ENCODE assay signal across 9 cellular contexts in the genomic region with DNA sequence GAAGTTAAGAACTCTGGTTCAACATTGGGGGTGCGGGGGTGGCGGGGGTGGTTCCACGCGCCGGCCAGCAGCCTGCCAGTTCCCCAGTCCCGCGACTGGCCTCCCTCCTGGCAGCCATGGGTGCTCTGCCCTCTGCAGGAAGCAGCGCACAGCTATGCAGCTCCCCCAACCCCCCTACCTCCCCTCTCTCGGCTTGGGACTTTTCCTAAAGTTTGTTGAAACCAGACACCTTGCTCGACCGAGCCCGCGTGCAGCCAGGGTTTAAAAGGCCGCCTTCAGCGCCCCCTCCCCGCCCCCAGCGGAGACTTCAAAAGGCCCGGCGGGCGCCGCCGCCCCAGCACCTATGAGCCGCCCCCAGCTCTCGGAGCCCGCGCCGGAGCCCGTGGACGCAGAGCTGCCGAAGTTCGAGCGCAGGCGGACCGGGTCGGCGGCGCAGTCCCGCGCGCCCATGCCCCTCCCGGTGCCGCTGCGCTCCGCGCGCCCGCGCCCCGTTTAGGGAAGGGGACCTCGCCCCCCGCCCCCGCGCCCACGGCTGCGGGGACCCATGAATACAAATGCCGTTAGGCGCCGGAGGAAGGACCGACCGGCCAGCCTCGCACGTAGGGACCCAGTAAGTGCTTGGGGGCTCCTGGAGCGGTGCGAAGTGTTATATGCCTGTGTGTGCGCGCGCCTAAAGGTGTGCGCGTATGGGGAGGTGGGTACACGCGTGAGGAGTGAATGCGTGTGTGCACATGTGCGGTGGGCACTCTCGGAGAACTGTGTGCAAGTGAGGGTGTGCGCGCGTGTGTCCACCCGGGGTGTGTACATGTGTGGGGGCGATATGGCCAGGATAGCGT. TPM values are rescaled to one million over a fixed set of nuclear protein-coding genes. Genes with fewer than 3 reads are reported as not detected.
A peak's percentile ranks its signal among the peaks of the same experiment; 100 is the strongest.
DNase-seq lines count a peak whose midpoint lies in the region; FAIRE-seq and TF ChIP-seq lines count a peak whose summit lies in the region.
"Had no signal": no experiment of that assay in that cellular context is flagged by ENCODE, and none has a peak within 500 bp of the region (broad histone marks: within the 10 kb centered on the region; RNA-seq: fewer than 3 reads in every experiment).

No MANE protein-coding gene starts in this region.

- H3K27me3 ChIP-seq in HUES48 (ENCODE audit: control insufficient read depth, insufficient read depth, low read length) (peaks cover 38% of the 10 kb centered on the region), bronchial epithelial cell (ENCODE audit: control insufficient read depth, insufficient read depth, low read length) (peaks cover 4% of the 10 kb centered on the region), mesendoderm (ENCODE audit: insufficient read depth, low read length, poor library complexity) (peaks cover 5% of the 10 kb centered on the region)

- DNase-seq in AG04449 (ENCODE audit: low read depth, low spot score) (no peak), bronchial epithelial cell (ENCODE audit: low read depth) (no peak), mesendoderm (peak; percentile 85), KG1 (lab: John Stamatoyannopoulos, UW) (no peak), AG08395 (ENCODE audit: low spot score) (no peak), NCI-H2227 treated with DMSO at 0.1 percent for 48 hours (lab: John Stamatoyannopoulos, UW) (no peak), NCI-H1105 treated with DMSO at 0.1 percent for 48 hours (lab: John Stamatoyannopoulos, UW) (no peak)

- H2BK15ac ChIP-seq in mesendoderm (replicated peaks; ENCODE audit: low read depth): no peak overlapping the region

- H3K27ac ChIP-seq in HUES48 (ENCODE audit: low read depth, low read length) (no peak overlapping the region), mesendoderm (ENCODE audit: low read depth, low read length) (no peak overlapping the region)

- H2BK5ac ChIP-seq in mesendoderm (ENCODE audit: low read length): no peak overlapping the region

- no peak for FAIRE-seq in bronchial epithelial cell (lab: Jason Lieb, UNC)

- H2BK120ac ChIP-seq in mesendoderm (ENCODE audit: low read depth, low read length): no peak overlapping the region

- H3K36me3 ChIP-seq in HUES48 (ENCODE audit: control insufficient read depth, insufficient read depth, low read length) (no peaks in the 10 kb centered on the region), bronchial epithelial cell (ENCODE audit: control insufficient read depth, insufficient read depth, low read length) (no peaks in the 10 kb centered on the region), mesendoderm (ENCODE audit: control insufficient read depth, insufficient read depth, low read length) (no peaks in the 10 kb centered on the region)

- WGBS in mesendoderm (ENCODE audit: extremely low coverage, insufficient coverage, low lambda C conversion rate): no CpG with 5 or more reads among the region's 80 CpGs

- no peak overlapping the region for H3K18ac ChIP-seq in mesendoderm (ENCODE audit: low read length)

- CTCF ChIA-PET in AG04449 (lab: Yijun Ruan, JAX): interaction anchor here (0.8 to 16.1 kb wide), 28 partner anchors 10 to 150 kb away, joined by 3 to 280 read pairs (median 8); no protein-coding TSS in a partner anchor

- peak overlapping the region; percentile 88 for H3K56ac ChIP-seq in mesendoderm (ENCODE audit: low read length)

- H3K4ac ChIP-seq in mesendoderm (ENCODE audit: low read depth, low read length): no peak overlapping the region

- H3K9ac ChIP-seq in HUES48 (ENCODE audit: low read depth, low read length): no peak overlapping the region
- H3K9ac ChIP-seq in mesendoderm (ENCODE audit: low read length): peak overlapping the region; percentile 59

- peak overlapping the region; percentile 94 for H3K4me2 ChIP-seq in mesendoderm (ENCODE audit: low read length)

- peaks cover 13% of the 10 kb centered on the region for H3K79me2 ChIP-seq in mesendoderm (ENCODE audit: control insufficient read depth, insufficient read depth, low read length)

- TF ChIP-seq CTCF in AG04449 (IDR thresholded peaks at IDR 0.05; ENCODE audit: insufficient read depth, low read length, missing control alignments) (peak; percentile 74), bronchial epithelial cell (IDR thresholded peaks at IDR 0.05; ENCODE audit: insufficient read depth, low read length, severe bottlenecking) (peak; percentile 48)

- peak overlapping the region; percentile 92 for H3K23ac ChIP-seq in mesendoderm (ENCODE audit: low read length)

- H3K79me1 ChIP-seq in mesendoderm (ENCODE audit: low read length): peaks cover 11% of the 10 kb centered on the region

- H4K8ac ChIP-seq in mesendoderm (ENCODE audit: low read depth, low read length): no peak overlapping the region

- no peak overlapping the region for H4K5ac ChIP-seq in mesendoderm (ENCODE audit: low read length)

- no peak overlapping the region for H2AK5ac ChIP-seq in mesendoderm (ENCODE audit: low read length)

- peaks cover 16% of the 10 kb centered on the region for H3K4me1 ChIP-seq in HUES48 (ENCODE audit: control insufficient read depth, insufficient read depth, low read length)
- peaks cover 8% of the 10 kb centered on the region for H3K4me1 ChIP-seq in mesendoderm (ENCODE audit: control insufficient read depth, low read depth, low read length)

- no peaks in the 10 kb centered on the region for H3K9me3 ChIP-seq in HUES48 (ENCODE audit: control insufficient read depth, insufficient read depth, low read length)

- POLR2A ChIA-PET in AG04449 (lab: Yijun Ruan, JAX): no interaction called here

- H3K4me3 ChIP-seq in AG04449 (ENCODE audit: low read depth, low read length) (peak overlapping the region; percentile 48), HUES48 (ENCODE audit: low read depth, low read length) (peak overlapping the region; percentile 66), bronchial epithelial cell (ENCODE audit: low read depth, low read length) (peak overlapping the region; percentile 9), mesendoderm (ENCODE audit: low read length) (peak overlapping the region; percentile 32)

RNA-seq across cellular contexts. Expression of gene COL27A1, which starts 1.4 kb away (rescaled TPM):
- total RNA-seq in bronchial epithelial cell: 1.3 and 2.2 TPM in 2 replicates
- 13.9 TPM for polyA plus RNA-seq in mesendoderm (2013, experiment 1 of 2)
- polyA plus RNA-seq in mesendoderm (2013, experiment 2 of 2): 13.5 TPM

RNA-seq across cellular contexts. Expression of gene KIF12, which starts 54.9 kb away (rescaled TPM):
- 0.26 TPM in 1 of 2 replicates, not detected in the other for total RNA-seq in bronchial epithelial cell
- polyA plus RNA-seq in mesendoderm (2013, experiment 1 of 2): 0.41 TPM
- polyA plus RNA-seq in mesendoderm (2013, experiment 2 of 2): 0.63 TPM
- total RNA-seq: subcutaneous adipose tissue had no signal

Comparison
In these comparisons a context has a peak if more than half of its experiments do, and no peak if none do; other contexts are left out.
1. H3K4me3 ChIP-seq: peak in every context shown above with its lines; median percentile 66 in HUES48; 48 in AG04449; 32 in mesendoderm; 9 in bronchial epithelial cell.